ENCODE assay signal across 8 cellular contexts in genomic region chr22:49970528-49971231, GRCh38. TPM values are rescaled to one million over a fixed set of nuclear protein-coding genes. Genes with fewer than 3 reads are reported as not detected.
DNase-seq lines count a peak whose midpoint lies in the region; ATAC-seq and TF ChIP-seq lines count a peak whose summit lies in the region.

No MANE protein-coding gene starts in this region.

- 42 to 76% methylated on average over 2 of the region's 32 CpGs for WGBS in gastroesophageal sphincter (ENCODE audit: low coverage in 1 of 2), 2 donors
- WGBS in neuronal stem cell (ENCODE audit: extremely low coverage in 2 of 2, insufficient read length in 2 of 2, insufficient replicate concordance in 1 of 2), 2 donors = no CpG with 5 or more reads among the region's 32 CpGs

- peaks cover 8% of the 10 kb centered on the region for H3K79me1 ChIP-seq in neuronal stem cell (ENCODE audit: low read depth, low read length)

- H3K27me3 ChIP-seq in SJCRH30 (no peaks in the 10 kb centered on the region), gastroesophageal sphincter (no peaks in the 10 kb centered on the region), neuronal stem cell (ENCODE audit: control insufficient read depth in 3 of 3, insufficient read depth in 3 of 3, low read depth in 1 of 3, low read length in 3 of 3) (peaks cover 0 to 29% (median 0%) of the 10 kb centered on the region in 3 experiments), stomach smooth muscle (ENCODE audit: control insufficient read depth in 1 of 2, insufficient read depth in 2 of 2, low read length in 2 of 2) (no peaks in the 10 kb centered on the region)

- H3K4me2 ChIP-seq in neuronal stem cell (ENCODE audit: insufficient read depth, low read length, poor library complexity, severe bottlenecking) = peak overlapping the region; percentile 83

- peak overlapping the region; percentile 100 for H2AK5ac ChIP-seq in neuronal stem cell (ENCODE audit: low read depth, low read length)

- peak overlapping the region; percentile 24 for H4K8ac ChIP-seq in neuronal stem cell (ENCODE audit: low read depth, low read length)

- H4K91ac ChIP-seq in neuronal stem cell (ENCODE audit: low read depth, low read length, poor library complexity) = peak overlapping the region; percentile 87

- H3K9me3 ChIP-seq in SJCRH30 (replicated peaks) = peaks cover 4% of the 10 kb centered on the region; the same call in 1 of the 2 replicates
- no peaks in the 10 kb centered on the region for H3K9me3 ChIP-seq in gastroesophageal sphincter
- peaks cover 0 to 11% of the 10 kb centered on the region in 2 donors for H3K9me3 ChIP-seq in neuronal stem cell (replicated peaks in 1 of 2; ENCODE audit: control insufficient read depth in 2 of 2, insufficient read depth in 1 of 2, low read depth in 1 of 2, low read length in 2 of 2)
- H3K9me3 ChIP-seq in stomach smooth muscle (ENCODE audit: control insufficient read depth in 2 of 2, low read length in 2 of 2) = no peaks in the 10 kb centered on the region

- H2BK12ac ChIP-seq in neuronal stem cell (ENCODE audit: low read length) = no peak overlapping the region

- DNase-seq in DMS 273 treated with DMSO at 0.1 percent for 48 hours (lab: John Stamatoyannopoulos, UW) (peak; percentile 35), HuH-7 (ENCODE audit: low spot score) (peak; percentile 95), SJCRH30 (peak; percentile 90 to 92), neuronal stem cell (ENCODE audit: low spot score) (peak; percentile 82)
- peak; percentile 77 to 90 (median 86) for DNase-seq in activated naive CD4-positive, alpha-beta T cell (lab: John Stamatoyannopoulos, UW)

- peak; percentile 54 for ATAC-seq in GM21390 (IDR thresholded peaks at IDR 0.05; ENCODE audit: unreplicated experiment)
- ATAC-seq in gastroesophageal sphincter = peak; percentile 90

- no peak for TF ChIP-seq CTCF in gastroesophageal sphincter (IDR thresholded peaks at IDR 0.05)

- peak overlapping the region; percentile 99 for H2BK120ac ChIP-seq in neuronal stem cell (ENCODE audit: low read depth, low read length)

- H3K36me3 ChIP-seq in SJCRH30 (no peaks in the 10 kb centered on the region), gastroesophageal sphincter (peaks cover 0 to 4% of the 10 kb centered on the region in 2 donors), neuronal stem cell (replicated peaks in 1 of 2; ENCODE audit: control insufficient read depth in 2 of 2, insufficient read depth in 2 of 2, low read length in 2 of 2) (no peaks in the 10 kb centered on the region), stomach smooth muscle (ENCODE audit: control insufficient read depth in 2 of 2, insufficient read depth in 2 of 2, low read length in 2 of 2) (no peaks in the 10 kb centered on the region)

- H3K4me1 ChIP-seq in SJCRH30 = peaks cover 22% of the 10 kb centered on the region
- peaks cover 0 to 70% (median 42%) of the 10 kb centered on the region in 3 donors for H3K4me1 ChIP-seq in gastroesophageal sphincter
- peaks cover 19 to 38% of the 10 kb centered on the region in 2 donors for H3K4me1 ChIP-seq in neuronal stem cell (ENCODE audit: control insufficient read depth in 2 of 2, insufficient read depth in 1 of 2, low read depth in 1 of 2, low read length in 2 of 2)
- H3K4me1 ChIP-seq in stomach smooth muscle (ENCODE audit: control insufficient read depth, insufficient read depth, low read length) = peaks cover 42% of the 10 kb centered on the region

- H2BK15ac ChIP-seq in neuronal stem cell (ENCODE audit: low read length) = peak overlapping the region; percentile 99

- peak overlapping the region; percentile 5 for H3K14ac ChIP-seq in neuronal stem cell (ENCODE audit: low read length)

- H3K9ac ChIP-seq in neuronal stem cell (ENCODE audit: low read depth, low read length, poor library complexity) (peak overlapping the region; percentile 46), stomach smooth muscle (ENCODE audit: low read length in 2 of 2) (peak overlapping the region in 1 of 2 donors; percentile 44)

- H3K4me3 ChIP-seq in SJCRH30 (peak overlapping the region; percentile 48), gastroesophageal sphincter (peak overlapping the region; percentile 30 to 64), neuronal stem cell (ENCODE audit: low read length in 2 of 2) (peak overlapping the region in 1 of 2 donors; percentile 69), stomach smooth muscle (ENCODE audit: low read length in 2 of 2) (peak overlapping the region; percentile 52 to 71)

- H3K27ac ChIP-seq in SJCRH30 (peak overlapping the region; percentile 28; the same call in 1 of the 2 replicates), gastroesophageal sphincter (peak overlapping the region; percentile 7 to 98 (median 92)), neuronal stem cell (replicated peaks; ENCODE audit: low read length) (no peak overlapping the region), stomach smooth muscle (ENCODE audit: low read length) (peak overlapping the region; percentile 46)

- peak overlapping the region; percentile 99 for H3K23ac ChIP-seq in neuronal stem cell (ENCODE audit: low read depth, low read length, poor library complexity)

- H2AFZ ChIP-seq in neuronal stem cell (ENCODE audit: low read length) = peak overlapping the region; percentile 80

- H2BK5ac ChIP-seq in neuronal stem cell (ENCODE audit: low read length) = peak overlapping the region; percentile 4

- peak overlapping the region; percentile 98 for H3K18ac ChIP-seq in neuronal stem cell (ENCODE audit: low read length)

- TF ChIP-seq POLR2A in gastroesophageal sphincter (IDR thresholded peaks at IDR 0.05) = peak; percentile 54 to 78

- no peak overlapping the region for H3K4ac ChIP-seq in neuronal stem cell (ENCODE audit: low read length)

- no peak for TF ChIP-seq EP300 in gastroesophageal sphincter (IDR thresholded peaks at IDR 0.05)

RNA-seq across cellular contexts. Expression of gene PIM3, which starts 10.1 kb away (rescaled TPM):
- total RNA-seq in SJCRH30 (2014; rRNA removed; shearing (Covaris generic)) = 51.2 and 53.6 TPM in 2 replicates
- total RNA-seq in gastroesophageal sphincter = 10 to 100 TPM; 30.0 to 58.3 (median 46.4) TPM
- polyA plus RNA-seq in neuronal stem cell (2013, experiment 1 of 2) = 38.0 TPM
- 37.0 TPM for polyA plus RNA-seq in neuronal stem cell (2013, experiment 2 of 2)

RNA-seq across cellular contexts. Expression of gene IL17REL, which starts 41.9 kb away (rescaled TPM):
- total RNA-seq in SJCRH30 (2014; rRNA removed; shearing (Covaris generic)) = not detected in 2 replicates
- not detected for total RNA-seq in gastroesophageal sphincter
- polyA plus RNA-seq in neuronal stem cell (2013, experiment 1 of 2) = 0.07 TPM
- 0.07 TPM for polyA plus RNA-seq in neuronal stem cell (2013, experiment 2 of 2)

RNA-seq across cellular contexts. Expression of gene CRELD2, which starts 52.2 kb away (rescaled TPM):
- total RNA-seq in SJCRH30 (2014; rRNA removed; shearing (Covaris generic)) = 37.6 and 39.7 TPM in 2 replicates
- total RNA-seq in gastroesophageal sphincter = 10 to 100 TPM; 21.9 to 36.2 (median 30.9) TPM
- polyA plus RNA-seq in neuronal stem cell (2013, experiment 1 of 2) = 12.6 TPM
- polyA plus RNA-seq in neuronal stem cell (2013, experiment 2 of 2) = 12.2 TPM

RNA-seq across cellular contexts. Expression of gene ALG12, which starts 52.4 kb away (rescaled TPM):
- total RNA-seq in SJCRH30 (2014; rRNA removed; shearing (Covaris generic)) = 24.2 and 24.3 TPM in 2 replicates
- total RNA-seq in gastroesophageal sphincter = 10 to 100 TPM; 18.8 to 30.0 (median 22.6) TPM
- 9.3 TPM for polyA plus RNA-seq in neuronal stem cell (2013, experiment 1 of 2)
- polyA plus RNA-seq in neuronal stem cell (2013, experiment 2 of 2) = 9.1 TPM

Comparison
In these comparisons a context has a peak if more than half of its experiments do, and no peak if none do; other contexts are left out.
1. DNase-seq: peak in every context shown above with its lines; median percentile 95 in HuH-7; 91 in SJCRH30; 86 in activated naive CD4-positive, alpha-beta T cell; 82 in neuronal stem cell; 35 in DMS 273 treated with DMSO at 0.1 percent for 48 hours.